In the genomic region with DNA sequence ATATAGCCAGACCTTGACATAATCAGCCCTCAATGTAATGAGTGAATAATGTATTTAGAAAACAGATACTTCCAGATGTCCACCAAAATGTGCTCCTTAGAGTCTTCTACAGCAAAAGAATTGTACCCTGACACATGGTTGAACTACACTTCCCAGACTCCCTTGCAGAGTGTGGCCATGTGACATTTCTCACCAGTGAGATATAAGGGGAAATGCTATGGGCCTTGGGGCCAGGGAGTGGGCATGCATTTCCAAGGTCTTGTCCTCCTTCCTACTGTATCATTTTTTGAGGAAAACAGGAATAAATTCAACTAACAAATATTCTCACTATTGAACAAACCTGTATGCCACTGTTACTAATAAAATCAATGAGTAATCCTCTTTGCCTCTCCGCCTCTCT, we compare ENCODE assay signal across 18 cellular contexts.
"Had no signal": no experiment of that assay in that cellular context is flagged by ENCODE, and none has a peak within 500 bp of the region (broad histone marks: within the 10 kb centered on the region; RNA-seq: fewer than 3 reads in every experiment).

No MANE protein-coding gene starts in this region.

- H3K36me3 ChIP-seq: adrenal gland, left lung, prostate gland, spleen, transverse colon had no signal

- ATAC-seq: foreskin keratinocyte; left lung; natural killer cell treated with Interleukin-12 subunit alpha and Interleukin-12 subunit beta and Interleukin-15 and Interleukin-18, amount 100 ng/mL, for 72 hours; sciatic nerve; stimulated activated memory B cell treated with anti-CD40 and anti-IgM and Interleukin-4, amounts not matched to agents 10 μg/mL and 1 μg/mL and 100 μg/mL, for 72 hours had no signal

- H3K27ac ChIP-seq: adrenal gland, coronary artery, foreskin keratinocyte, left lung, prostate gland, spleen, transverse colon had no signal

- H3K36me3 Mint-ChIP-seq: memory B cell; natural killer cell treated with Interleukin-12 subunit alpha and Interleukin-12 subunit beta and Interleukin-15 and Interleukin-18, amount 100 ng/mL, for 72 hours; stimulated activated memory B cell treated with anti-CD40 and anti-IgM and Interleukin-4, amounts not matched to agents 10 μg/mL and 1 μg/mL and 100 μg/mL, for 72 hours had no signal

- FAIRE-seq: endothelial cell of umbilical vein had no signal

- H3K27ac Mint-ChIP-seq: activated naive CD4-positive, alpha-beta T cell treated with anti-CD3 and anti-CD28 coated beads, Interleukin-2, amount 10 ng/mL, durations not matched to agents 7 days and 5 days; activated T-helper 2 cell treated with anti-CD3 and anti-CD28 coated beads, Interferon-gamma antibody, Interleukin-2, Interleukin-4, amounts not matched to agents 10 μg/mL and 5 μg/mL and 100 μg/mL, durations not matched to agents 14 hours and 24 hours and 36 hours; memory B cell; natural killer cell treated with Interleukin-12 subunit alpha and Interleukin-12 subunit beta and Interleukin-15 and Interleukin-18, amount 100 ng/mL, for 72 hours; stimulated activated memory B cell treated with anti-CD40 and anti-IgM and Interleukin-4, amounts not matched to agents 10 μg/mL and 1 μg/mL and 100 μg/mL, for 72 hours had no signal

- H3K27me3 ChIP-seq: adrenal gland, foreskin keratinocyte, left lung, spleen, transverse colon had no signal

- DNase-seq: activated CD4-positive, alpha-beta T cell treated with anti-CD3 and anti-CD28 coated beads for 48 hours; activated naive CD4-positive, alpha-beta T cell treated with anti-CD3 and anti-CD28 coated beads, Interleukin-2, amount 10 ng/mL, durations not matched to agents 7 days and 5 days; activated T-cell treated with anti-CD3 and anti-CD28 coated beads for 4 hours; adrenal gland; effector CD4-positive, alpha-beta T cell; foreskin keratinocyte; left lung; spleen; stimulated activated CD4-positive, alpha-beta T cell treated with anti-CD3 and anti-CD28 coated beads, Interleukin-1b, Interleukin-23, amount 100 ng/mL, for 48 hours; transverse colon had no signal

- H3K9me3 ChIP-seq: adrenal gland, left lung, prostate gland, spleen, transverse colon had no signal

- H3K4me1 ChIP-seq: left lung, prostate gland, spleen, transverse colon had no signal

- H3K4me3 ChIP-seq: adrenal gland, coronary artery, left lung, prostate gland, spleen, transverse colon had no signal

- H3K9me3 Mint-ChIP-seq: activated naive CD4-positive, alpha-beta T cell treated with anti-CD3 and anti-CD28 coated beads, Interleukin-2, amount 10 ng/mL, durations not matched to agents 7 days and 5 days; activated T-helper 2 cell treated with anti-CD3 and anti-CD28 coated beads, Interferon-gamma antibody, Interleukin-2, Interleukin-4, amounts not matched to agents 10 μg/mL and 5 μg/mL and 100 μg/mL, durations not matched to agents 14 hours and 24 hours and 36 hours; memory B cell; natural killer cell treated with Interleukin-12 subunit alpha and Interleukin-12 subunit beta and Interleukin-15 and Interleukin-18, amount 100 ng/mL, for 72 hours had no signal
